Comparison of ENCODE assay signal across 5 cellular contexts in genomic region chr2:207911856-207912255, GRCh38.
"Had no signal": no experiment of that assay in that cellular context is flagged by ENCODE, and none has a peak within 500 bp of the region (broad histone marks: within the 10 kb centered on the region; RNA-seq: fewer than 3 reads in every experiment).

No MANE protein-coding gene starts in this region.

- H3K4me3 ChIP-seq: K562 had no signal

- H3K27ac ChIP-seq: HL-60 had no signal

- ATAC-seq: K562 had no signal

- H3K4me3 Mint-ChIP-seq: IgD-negative memory B cell had no signal

- H3K27ac Mint-ChIP-seq: IgD-negative memory B cell had no signal

- H3K4me1 Mint-ChIP-seq: IgD-negative memory B cell had no signal

- DNase-seq: IMR-90, KBM-7 had no signal

- H3K9me3 Mint-ChIP-seq: IgD-negative memory B cell had no signal

- H3K27me3 Mint-ChIP-seq: IgD-negative memory B cell had no signal
